ENCODE assay signal across 13 cellular contexts in genomic region chrX:154430916-154431315, GRCh38. TPM values are rescaled to one million over a fixed set of nuclear protein-coding genes. Genes with fewer than 3 reads are reported as not detected.
A peak's percentile ranks its signal among the peaks of the same experiment; 100 is the strongest.
DNase-seq lines count a peak whose midpoint lies in the region; ATAC-seq and TF ChIP-seq lines count a peak whose summit lies in the region.
"Had no signal": no experiment of that assay in that cellular context is flagged by ENCODE, and none has a peak within 500 bp of the region (broad histone marks: within the 10 kb centered on the region; RNA-seq: fewer than 3 reads in every experiment).

No MANE protein-coding gene starts in this region.

- no peaks in the 10 kb centered on the region for H3K79me1 ChIP-seq in mesendoderm (ENCODE audit: low read length)

- no peak overlapping the region for H3K4ac ChIP-seq in mesendoderm (ENCODE audit: low read depth, low read length)

- no peaks in the 10 kb centered on the region for H3K27me3 Mint-ChIP-seq in CD4-positive, alpha-beta T cell
- no peaks in the 10 kb centered on the region for H3K27me3 Mint-ChIP-seq in activated T-helper 2 cell treated with anti-CD3 and anti-CD28 coated beads, Interferon-gamma antibody, Interleukin-2, Interleukin-4, amounts not matched to agents 10 μg/mL and 5 μg/mL and 100 μg/mL, durations not matched to agents 14 hours and 24 hours and 36 hours (ENCODE audit: low read depth)
- no peaks in the 10 kb centered on the region for H3K27me3 Mint-ChIP-seq in activated T-helper 1 cell treated with anti-CD3 and anti-CD28 coated beads, Interleukin-12 subunit alpha, Interleukin-12 subunit beta, Interleukin-2, Interleukin-4 antibody, amounts not matched to agents 30 ng/mL and 10 ng/mL and 1 ng/mL, durations not matched to agents 14 hours and 24 hours and 36 hours (ENCODE audit: insufficient read depth)
- no peaks in the 10 kb centered on the region for H3K27me3 Mint-ChIP-seq in endodermal cell (ENCODE audit: insufficient read depth)
- H3K27me3 Mint-ChIP-seq: naive B cell had no signal

- H3K79me2 ChIP-seq in mesendoderm (ENCODE audit: control insufficient read depth, insufficient read depth, low read length): no peaks in the 10 kb centered on the region

- H3K4me1 ChIP-seq in mesendoderm (ENCODE audit: control insufficient read depth, low read depth, low read length): no peaks in the 10 kb centered on the region
- no peaks in the 10 kb centered on the region for H3K4me1 ChIP-seq in endodermal cell (ENCODE audit: control insufficient read depth, insufficient read depth, low read length)

- H3K27me3 ChIP-seq in CD4-positive, alpha-beta T cell (ENCODE audit: control insufficient read depth, insufficient read depth, low read length): no peaks in the 10 kb centered on the region
- H3K27me3 ChIP-seq in mesendoderm (ENCODE audit: insufficient read depth, low read length, poor library complexity) (no peaks in the 10 kb centered on the region), endodermal cell (ENCODE audit: control insufficient read depth, insufficient read depth, low read length, poor library complexity, severe bottlenecking) (no peaks in the 10 kb centered on the region)

- TF ChIP-seq CTCF in 22Rv1 (IDR thresholded peaks at IDR 0.05) (no peak), endodermal cell (conservative IDR thresholded peaks at IDR 0.05) (no peak)
- TF ChIP-seq CTCF in CD4-positive, alpha-beta T cell (IDR thresholded peaks at IDR 0.05): no peak

- H3K4me3 Mint-ChIP-seq in CD4-positive, alpha-beta T cell: peak overlapping the region; percentile 27
- no peak overlapping the region for H3K4me3 Mint-ChIP-seq in activated T-helper 2 cell treated with anti-CD3 and anti-CD28 coated beads, Interferon-gamma antibody, Interleukin-2, Interleukin-4, amounts not matched to agents 10 μg/mL and 5 μg/mL and 100 μg/mL, durations not matched to agents 14 hours and 24 hours and 36 hours (ENCODE audit: low read depth)
- no peak overlapping the region for H3K4me3 Mint-ChIP-seq in activated T-helper 1 cell treated with anti-CD3 and anti-CD28 coated beads, Interleukin-12 subunit alpha, Interleukin-12 subunit beta, Interleukin-2, Interleukin-4 antibody, amounts not matched to agents 30 ng/mL and 10 ng/mL and 1 ng/mL, durations not matched to agents 14 hours and 24 hours and 36 hours
- H3K4me3 Mint-ChIP-seq in endodermal cell: no peak overlapping the region

- intact Hi-C loops in CD4-positive, alpha-beta T cell (cut with DNase I, micrococcal nuclease): loop anchor here in 1 of 2 experiments (10.0 kb wide), 1 partner anchor 54 kb away; the partner anchor contains the start of gene UBL4A
- intact Hi-C loops in activated T-helper 2 cell treated with anti-CD3 and anti-CD28 coated beads, Interferon-gamma antibody, Interleukin-2, Interleukin-4, amounts not matched to agents 10 μg/mL and 5 μg/mL and 100 μg/mL, durations not matched to agents 14 hours and 24 hours and 36 hours (cut with micrococcal nuclease): no loop called here
- intact Hi-C loops in activated T-helper 1 cell treated with anti-CD3 and anti-CD28 coated beads, Interleukin-12 subunit alpha, Interleukin-12 subunit beta, Interleukin-2, Interleukin-4 antibody, amounts not matched to agents 30 ng/mL and 10 ng/mL and 1 ng/mL, durations not matched to agents 14 hours and 24 hours and 36 hours (cut with micrococcal nuclease): no loop called here

- no peak overlapping the region for H3K4me2 ChIP-seq in mesendoderm (ENCODE audit: low read length)

- H3K36me3 ChIP-seq in mesendoderm (ENCODE audit: control insufficient read depth, insufficient read depth, low read length) (no peaks in the 10 kb centered on the region), endodermal cell (ENCODE audit: control insufficient read depth, insufficient read depth, low read length) (no peaks in the 10 kb centered on the region)

- no peaks in the 10 kb centered on the region for H3K9me3 Mint-ChIP-seq in CD4-positive, alpha-beta T cell
- H3K9me3 Mint-ChIP-seq in activated T-helper 2 cell treated with anti-CD3 and anti-CD28 coated beads, Interferon-gamma antibody, Interleukin-2, Interleukin-4, amounts not matched to agents 10 μg/mL and 5 μg/mL and 100 μg/mL, durations not matched to agents 14 hours and 24 hours and 36 hours: no peaks in the 10 kb centered on the region
- no peaks in the 10 kb centered on the region for H3K9me3 Mint-ChIP-seq in activated T-helper 1 cell treated with anti-CD3 and anti-CD28 coated beads, Interleukin-12 subunit alpha, Interleukin-12 subunit beta, Interleukin-2, Interleukin-4 antibody, amounts not matched to agents 30 ng/mL and 10 ng/mL and 1 ng/mL, durations not matched to agents 14 hours and 24 hours and 36 hours
- H3K9me3 Mint-ChIP-seq in endodermal cell: peaks cover 70% of the 10 kb centered on the region

- no peak overlapping the region for H2BK15ac ChIP-seq in mesendoderm (replicated peaks; ENCODE audit: low read depth)

- no peak for ATAC-seq in CD4-positive, alpha-beta T cell (ENCODE audit: poor library complexity)
- ATAC-seq in HG03095 (IDR thresholded peaks at IDR 0.05; ENCODE audit: unreplicated experiment) (no peak), HG03159 (IDR thresholded peaks at IDR 0.05; ENCODE audit: unreplicated experiment) (no peak)

- peak overlapping the region; percentile 80 for H3K27ac Mint-ChIP-seq in CD4-positive, alpha-beta T cell
- H3K27ac Mint-ChIP-seq in activated T-helper 2 cell treated with anti-CD3 and anti-CD28 coated beads, Interferon-gamma antibody, Interleukin-2, Interleukin-4, amounts not matched to agents 10 μg/mL and 5 μg/mL and 100 μg/mL, durations not matched to agents 14 hours and 24 hours and 36 hours: peak overlapping the region; percentile 5
- no peak overlapping the region for H3K27ac Mint-ChIP-seq in activated T-helper 1 cell treated with anti-CD3 and anti-CD28 coated beads, Interleukin-12 subunit alpha, Interleukin-12 subunit beta, Interleukin-2, Interleukin-4 antibody, amounts not matched to agents 30 ng/mL and 10 ng/mL and 1 ng/mL, durations not matched to agents 14 hours and 24 hours and 36 hours
- H3K27ac Mint-ChIP-seq in endodermal cell: no peak overlapping the region

- no peak overlapping the region for H2BK5ac ChIP-seq in mesendoderm (ENCODE audit: low read length)

- no peaks in the 10 kb centered on the region for H3K9me3 ChIP-seq in CD4-positive, alpha-beta T cell (ENCODE audit: control insufficient read depth, low read length)
- H3K9me3 ChIP-seq in endodermal cell (ENCODE audit: control insufficient read depth, low read length): no peaks in the 10 kb centered on the region

- 0 out of 2 replicates have a peak overlapping the region, but pooled peaks have one; percentile 7 for H3K27ac ChIP-seq in 22Rv1
- H3K27ac ChIP-seq in CD4-positive, alpha-beta T cell (ENCODE audit: low read depth, low read length): no peak overlapping the region
- H3K27ac ChIP-seq in mesendoderm (ENCODE audit: low read depth, low read length): no peak overlapping the region
- no peak overlapping the region for H3K27ac ChIP-seq in endodermal cell (ENCODE audit: low read depth, low read length)

- H3K56ac ChIP-seq in mesendoderm (ENCODE audit: low read length): peak overlapping the region; percentile 64

- H2BK120ac ChIP-seq in mesendoderm (ENCODE audit: low read depth, low read length): no peak overlapping the region

- no peak overlapping the region for H3K23ac ChIP-seq in mesendoderm (ENCODE audit: low read length)

- no peak for DNase-seq in CD4-positive, alpha-beta T cell
- no peak for DNase-seq in activated T-helper 2 cell treated with anti-CD3 and anti-CD28 coated beads, Interferon-gamma antibody, Interleukin-2, Interleukin-4, amounts not matched to agents 10 μg/mL and 5 μg/mL and 100 μg/mL, durations not matched to agents 14 hours and 24 hours and 36 hours (ENCODE audit: low spot score)
- DNase-seq in mesendoderm: no peak
- DNase-seq in activated T-helper 1 cell treated with anti-CD3 and anti-CD28 coated beads, Interleukin-12 subunit alpha, Interleukin-12 subunit beta, Interleukin-2, Interleukin-4 antibody, amounts not matched to agents 30 ng/mL and 10 ng/mL and 1 ng/mL, durations not matched to agents 14 hours and 24 hours and 36 hours (ENCODE audit: low spot score): no peak
- DNase-seq in endodermal cell: no peak
- DNase-seq: H7; IMR-90; naive B cell; NCI-H2029; stimulated activated CD8-positive, alpha-beta memory T cell treated with anti-CD3 and anti-CD28 coated beads, Interleukin-4, amount 100 ng/mL, for 48 hours had no signal

- H3K4me3 ChIP-seq in mesendoderm (ENCODE audit: low read length): no peak overlapping the region
- no peak overlapping the region for H3K4me3 ChIP-seq in endodermal cell (ENCODE audit: low read length)

- no peak overlapping the region for H4K8ac ChIP-seq in mesendoderm (ENCODE audit: low read depth, low read length)

- H2AK5ac ChIP-seq in mesendoderm (ENCODE audit: low read length): no peak overlapping the region

- POLR2A ChIA-PET in CD4-positive, alpha-beta T cell (lab: Charles Lee): interaction anchor here (0.6 kb wide), 1 partner anchor 85 kb away, joined by 3 read pairs; the partner anchor contains the start of gene FAM3A

- CTCF ChIA-PET in CD4-positive, alpha-beta T cell (lab: Charles Lee): interaction anchor here (0.6 kb wide), 1 partner anchor 363 kb away, joined by 3 read pairs; no protein-coding TSS in a partner anchor

- H3K18ac ChIP-seq in mesendoderm (ENCODE audit: low read length): no peak overlapping the region

- peaks cover 27% of the 10 kb centered on the region for H3K36me3 Mint-ChIP-seq in CD4-positive, alpha-beta T cell (ENCODE audit: low read depth)
- H3K36me3 Mint-ChIP-seq in activated T-helper 2 cell treated with anti-CD3 and anti-CD28 coated beads, Interferon-gamma antibody, Interleukin-2, Interleukin-4, amounts not matched to agents 10 μg/mL and 5 μg/mL and 100 μg/mL, durations not matched to agents 14 hours and 24 hours and 36 hours (ENCODE audit: low read depth): peaks cover 22% of the 10 kb centered on the region
- H3K36me3 Mint-ChIP-seq in activated T-helper 1 cell treated with anti-CD3 and anti-CD28 coated beads, Interleukin-12 subunit alpha, Interleukin-12 subunit beta, Interleukin-2, Interleukin-4 antibody, amounts not matched to agents 30 ng/mL and 10 ng/mL and 1 ng/mL, durations not matched to agents 14 hours and 24 hours and 36 hours (ENCODE audit: low read depth): peaks cover 15% of the 10 kb centered on the region
- peaks cover 11% of the 10 kb centered on the region for H3K36me3 Mint-ChIP-seq in endodermal cell (ENCODE audit: low read depth)
- H3K36me3 Mint-ChIP-seq: naive B cell had no signal

- H3K9ac ChIP-seq in mesendoderm (ENCODE audit: low read length) (no peak overlapping the region), endodermal cell (ENCODE audit: extremely low read depth, low read length, poor library complexity, severe bottlenecking) (no peak overlapping the region)

- WGBS in mesendoderm (ENCODE audit: extremely low coverage, insufficient coverage, low lambda C conversion rate): no CpG with 5 or more reads among the region's 7 CpGs
- 87 to 100% methylated on average over 1 to 6 of the region's 7 CpGs for WGBS in endodermal cell (ENCODE audit: insufficient coverage in 1 of 2, insufficient read length in 1 of 2), 2 experiments

- no peak overlapping the region for H4K5ac ChIP-seq in mesendoderm (ENCODE audit: low read length)

- H3K4me1 Mint-ChIP-seq in CD4-positive, alpha-beta T cell (ENCODE audit: low read depth): peaks cover 30% of the 10 kb centered on the region
- H3K4me1 Mint-ChIP-seq in activated T-helper 2 cell treated with anti-CD3 and anti-CD28 coated beads, Interferon-gamma antibody, Interleukin-2, Interleukin-4, amounts not matched to agents 10 μg/mL and 5 μg/mL and 100 μg/mL, durations not matched to agents 14 hours and 24 hours and 36 hours (ENCODE audit: low read depth): peaks cover 19% of the 10 kb centered on the region
- H3K4me1 Mint-ChIP-seq in activated T-helper 1 cell treated with anti-CD3 and anti-CD28 coated beads, Interleukin-12 subunit alpha, Interleukin-12 subunit beta, Interleukin-2, Interleukin-4 antibody, amounts not matched to agents 30 ng/mL and 10 ng/mL and 1 ng/mL, durations not matched to agents 14 hours and 24 hours and 36 hours (ENCODE audit: low read depth): peaks cover 23% of the 10 kb centered on the region
- no peaks in the 10 kb centered on the region for H3K4me1 Mint-ChIP-seq in endodermal cell

RNA-seq across cellular contexts. Expression of gene ATP6AP1, which starts 2.4 kb away (rescaled TPM):
- total RNA-seq in CD4-positive, alpha-beta T cell: 10 to 100 TPM; 31.4 to 40.8 TPM
- total RNA-seq in activated T-helper 2 cell treated with anti-CD3 and anti-CD28 coated beads, Interferon-gamma antibody, Interleukin-2, Interleukin-4, amounts not matched to agents 10 μg/mL and 5 μg/mL and 100 μg/mL, durations not matched to agents 14 hours and 24 hours and 36 hours: 47.4 and 48.9 TPM in 2 replicates
- 31.3 TPM for polyA plus RNA-seq in mesendoderm (2013, experiment 1 of 2)
- 32.0 TPM for polyA plus RNA-seq in mesendoderm (2013, experiment 2 of 2)
- 49.8 and 54.3 TPM in 2 replicates for total RNA-seq in activated T-helper 1 cell treated with anti-CD3 and anti-CD28 coated beads, Interleukin-12 subunit alpha, Interleukin-12 subunit beta, Interleukin-2, Interleukin-4 antibody, amounts not matched to agents 30 ng/mL and 10 ng/mL and 1 ng/mL, durations not matched to agents 14 hours and 24 hours and 36 hours
- total RNA-seq in endodermal cell: 10 to 100 TPM; 61.6 to 66.8 TPM
- polyA plus RNA-seq in endodermal cell (2013, experiment 1 of 2): 92.5 TPM
- 84.1 TPM for polyA plus RNA-seq in endodermal cell (2013, experiment 2 of 2)

RNA-seq across cellular contexts. Expression of gene GDI1, which starts 6.0 kb away (rescaled TPM):
- 100 to 1,000 TPM; 144 to 145 TPM for total RNA-seq in CD4-positive, alpha-beta T cell
- 115 and 117 TPM in 2 replicates for total RNA-seq in activated T-helper 2 cell treated with anti-CD3 and anti-CD28 coated beads, Interferon-gamma antibody, Interleukin-2, Interleukin-4, amounts not matched to agents 10 μg/mL and 5 μg/mL and 100 μg/mL, durations not matched to agents 14 hours and 24 hours and 36 hours
- 65.9 TPM for polyA plus RNA-seq in mesendoderm (2013, experiment 1 of 2)
- 67.9 TPM for polyA plus RNA-seq in mesendoderm (2013, experiment 2 of 2)
- 110 and 113 TPM in 2 replicates for total RNA-seq in activated T-helper 1 cell treated with anti-CD3 and anti-CD28 coated beads, Interleukin-12 subunit alpha, Interleukin-12 subunit beta, Interleukin-2, Interleukin-4 antibody, amounts not matched to agents 30 ng/mL and 10 ng/mL and 1 ng/mL, durations not matched to agents 14 hours and 24 hours and 36 hours
- total RNA-seq in endodermal cell: 100 to 1,000 TPM; 143 to 179 TPM
- 302 TPM for polyA plus RNA-seq in endodermal cell (2013, experiment 1 of 2)
- 251 TPM for polyA plus RNA-seq in endodermal cell (2013, experiment 2 of 2)

RNA-seq across cellular contexts. Expression of gene FAM50A, which starts 13.0 kb away (rescaled TPM):
- 10 to 100 TPM; 42.3 to 49.4 TPM for total RNA-seq in CD4-positive, alpha-beta T cell
- total RNA-seq in activated T-helper 2 cell treated with anti-CD3 and anti-CD28 coated beads, Interferon-gamma antibody, Interleukin-2, Interleukin-4, amounts not matched to agents 10 μg/mL and 5 μg/mL and 100 μg/mL, durations not matched to agents 14 hours and 24 hours and 36 hours: 79.6 and 84.1 TPM in 2 replicates
- polyA plus RNA-seq in mesendoderm (2013, experiment 1 of 2): 34.4 TPM
- polyA plus RNA-seq in mesendoderm (2013, experiment 2 of 2): 35.6 TPM
- total RNA-seq in activated T-helper 1 cell treated with anti-CD3 and anti-CD28 coated beads, Interleukin-12 subunit alpha, Interleukin-12 subunit beta, Interleukin-2, Interleukin-4 antibody, amounts not matched to agents 30 ng/mL and 10 ng/mL and 1 ng/mL, durations not matched to agents 14 hours and 24 hours and 36 hours: 84.9 and 95.4 TPM in 2 replicates
- 100 to 1,000 TPM in 1 of 2 donors, 10 to 100 TPM in 1; 91.0 to 102 TPM for total RNA-seq in endodermal cell
- 69.6 TPM for polyA plus RNA-seq in endodermal cell (2013, experiment 1 of 2)
- polyA plus RNA-seq in endodermal cell (2013, experiment 2 of 2): 74.4 TPM

RNA-seq across cellular contexts. Expression of gene TAFAZZIN, which starts 19.6 kb away (rescaled TPM):
- total RNA-seq in CD4-positive, alpha-beta T cell: 10 to 100 TPM; 72.8 to 78.5 TPM
- total RNA-seq in activated T-helper 2 cell treated with anti-CD3 and anti-CD28 coated beads, Interferon-gamma antibody, Interleukin-2, Interleukin-4, amounts not matched to agents 10 μg/mL and 5 μg/mL and 100 μg/mL, durations not matched to agents 14 hours and 24 hours and 36 hours: 77.3 TPM in 2 replicates
- polyA plus RNA-seq in mesendoderm (2013, experiment 1 of 2): 10.0 TPM
- polyA plus RNA-seq in mesendoderm (2013, experiment 2 of 2): 9.7 TPM
- 65.2 and 69.2 TPM in 2 replicates for total RNA-seq in activated T-helper 1 cell treated with anti-CD3 and anti-CD28 coated beads, Interleukin-12 subunit alpha, Interleukin-12 subunit beta, Interleukin-2, Interleukin-4 antibody, amounts not matched to agents 30 ng/mL and 10 ng/mL and 1 ng/mL, durations not matched to agents 14 hours and 24 hours and 36 hours
- 10 to 100 TPM; 32.9 to 62.9 TPM for total RNA-seq in endodermal cell
- polyA plus RNA-seq in endodermal cell (2013, experiment 1 of 2): 40.6 TPM
- polyA plus RNA-seq in endodermal cell (2013, experiment 2 of 2): 39.8 TPM

RNA-seq across cellular contexts. Expression of gene DNASE1L1, which starts 21.9 kb away (rescaled TPM):
- total RNA-seq in CD4-positive, alpha-beta T cell: 10 to 100 TPM; 16.0 to 18.4 TPM
- 18.1 TPM in 2 replicates for total RNA-seq in activated T-helper 2 cell treated with anti-CD3 and anti-CD28 coated beads, Interferon-gamma antibody, Interleukin-2, Interleukin-4, amounts not matched to agents 10 μg/mL and 5 μg/mL and 100 μg/mL, durations not matched to agents 14 hours and 24 hours and 36 hours
- 3.5 TPM for polyA plus RNA-seq in mesendoderm (2013, experiment 1 of 2)
- polyA plus RNA-seq in mesendoderm (2013, experiment 2 of 2): 3.4 TPM
- 12.4 and 14.5 TPM in 2 replicates for total RNA-seq in activated T-helper 1 cell treated with anti-CD3 and anti-CD28 coated beads, Interleukin-12 subunit alpha, Interleukin-12 subunit beta, Interleukin-2, Interleukin-4 antibody, amounts not matched to agents 30 ng/mL and 10 ng/mL and 1 ng/mL, durations not matched to agents 14 hours and 24 hours and 36 hours
- 10 to 100 TPM; 13.8 to 17.0 TPM for total RNA-seq in endodermal cell
- polyA plus RNA-seq in endodermal cell (2013, experiment 1 of 2): 13.1 TPM
- 10.9 TPM for polyA plus RNA-seq in endodermal cell (2013, experiment 2 of 2)

Comparison
In these comparisons a context has a peak if more than half of its experiments do, and no peak if none do; other contexts are left out.
1. H3K27ac Mint-ChIP-seq: peak in CD4-positive, alpha-beta T cell (single experiment) and activated T-helper 2 cell treated with anti-CD3 and anti-CD28 coated beads, Interferon-gamma antibody, Interleukin-2, Interleukin-4, amounts not matched to agents 10 μg/mL and 5 μg/mL and 100 μg/mL, durations not matched to agents 14 hours and 24 hours and 36 hours (single experiment); none in activated T-helper 1 cell treated with anti-CD3 and anti-CD28 coated beads, Interleukin-12 subunit alpha, Interleukin-12 subunit beta, Interleukin-2, Interleukin-4 antibody, amounts not matched to agents 30 ng/mL and 10 ng/mL and 1 ng/mL, durations not matched to agents 14 hours and 24 hours and 36 hours (single experiment) and endodermal cell (single experiment).